Comparison of ENCODE assay signal across 9 cellular contexts in the genomic region with DNA sequence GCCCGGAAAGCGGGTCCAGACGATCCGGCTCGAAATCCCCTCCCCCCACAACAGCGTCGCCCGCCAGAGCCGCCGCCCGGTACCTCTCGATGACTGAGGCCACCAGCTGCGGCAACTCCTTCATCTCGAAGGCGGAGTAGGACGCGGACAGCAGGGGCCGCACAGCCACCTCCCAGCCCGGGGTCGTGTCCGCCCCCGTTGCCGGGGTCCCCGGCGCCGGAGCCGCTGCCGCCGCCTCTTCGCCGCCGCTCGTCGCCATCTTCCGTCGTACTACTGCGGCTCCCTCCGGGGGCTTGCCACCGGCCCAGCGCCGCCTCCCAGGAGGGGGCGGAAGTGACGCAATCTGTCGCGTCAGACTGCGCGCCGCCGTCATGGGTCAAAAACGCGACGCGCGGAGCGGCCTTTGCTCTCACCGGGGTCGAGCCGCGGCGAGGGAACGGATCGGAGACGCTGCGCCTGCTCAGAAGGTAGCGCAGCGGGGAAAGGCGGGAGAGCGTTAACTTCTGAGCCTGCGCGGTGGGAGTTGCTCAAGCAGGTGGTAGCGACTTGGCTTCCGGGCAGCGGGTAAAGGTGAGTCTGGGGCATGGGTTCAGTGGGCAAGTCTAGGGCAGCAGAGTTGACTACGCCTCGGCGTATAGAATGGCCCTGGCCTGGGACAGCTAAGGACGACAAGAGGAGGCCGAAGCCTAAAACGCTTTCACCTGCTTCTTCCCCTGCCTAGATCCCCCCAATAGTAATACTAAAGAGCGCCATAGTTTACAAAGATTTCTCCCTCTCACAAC. TPM values are rescaled to one million over a fixed set of nuclear protein-coding genes. Genes with fewer than 3 reads are reported as not detected.
A peak's percentile ranks its signal among the peaks of the same experiment; 100 is the strongest.
DNase-seq lines count a peak whose midpoint lies in the region; ATAC-seq, FAIRE-seq and TF ChIP-seq lines count a peak whose summit lies in the region.
"Had no signal": no experiment of that assay in that cellular context is flagged by ENCODE, and none has a peak within 500 bp of the region (broad histone marks: within the 10 kb centered on the region; RNA-seq: fewer than 3 reads in every experiment).

A gene (minus strand): TSS at position 277 of the 782 bp plus-strand sequence. CDS start 18 bp downstream, at position 259.

- peak within 1 kb of the TSS; percentile 97 for H3K4me2 ChIP-seq in keratinocyte (ENCODE audit: control insufficient read depth, extremely low read depth, insufficient read depth, low read depth, low read length)

- H3K4me3 ChIP-seq in keratinocyte (ENCODE audit: control insufficient read depth in 2 of 3, extremely low read depth in 1 of 3, insufficient read depth in 2 of 3, low read depth in 1 of 3, low read length in 3 of 3) = peak within 1 kb of the TSS; percentile 81 to 100 (median 98)

- dilution Hi-C loops in keratinocyte (cut with MboI; ENCODE audit: extremely low pct_ligation_motif_present, low sequenced_read_pairs) = no loop called here

- H4K20me1 ChIP-seq in keratinocyte (ENCODE audit: control insufficient read depth, extremely low read depth, insufficient read depth, low read length) = peaks cover 4% of the 10 kb centered on the region

- no peaks in the 10 kb centered on the region for H3K27me3 ChIP-seq in keratinocyte (ENCODE audit: control insufficient read depth, extremely low read depth, insufficient read depth, low read length)

- H2AFZ ChIP-seq in keratinocyte (ENCODE audit: control insufficient read depth, low read length) = peak within 1 kb of the TSS; percentile 94

- ATAC-seq in GM19035 (IDR thresholded peaks at IDR 0.05; ENCODE audit: unreplicated experiment) (peak; percentile 89), HG03354 (IDR thresholded peaks at IDR 0.05; ENCODE audit: poor library complexity, severe bottlenecking, unreplicated experiment) (peak; percentile 83)

- FAIRE-seq in keratinocyte (lab: Jason Lieb, UNC) = peak; percentile 58
- FAIRE-seq: colon had no signal

- H3K4me1 ChIP-seq in keratinocyte (ENCODE audit: control insufficient read depth, extremely low read depth, insufficient read depth, low read length) = peaks cover 23% of the 10 kb centered on the region

- H3K36me3 ChIP-seq in keratinocyte (ENCODE audit: control insufficient read depth in 2 of 2, extremely low read depth in 1 of 2, insufficient read depth in 2 of 2, low read length in 2 of 2) = peaks cover 0 to 13% of the 10 kb centered on the region in 2 experiments

- H3K27ac ChIP-seq in keratinocyte (ENCODE audit: control insufficient read depth, insufficient read depth, low read length) = peak within 1 kb of the TSS; percentile 97

- H3K9me1 ChIP-seq in keratinocyte (ENCODE audit: control insufficient read depth, extremely low read depth, insufficient read depth, low read length) = no peaks in the 10 kb centered on the region

- DNase-seq in AG09319 (ENCODE audit: extremely low read depth, low read depth) (peak; percentile 80), NCI-H446 treated with DMSO at 0.1 percent for 48 hours (lab: John Stamatoyannopoulos, UW) (peak; percentile 94), cerebellar nuclear complex (lab: John Stamatoyannopoulos, UW) (peak; percentile 21 to 72), keratinocyte (ENCODE audit: low read depth, low spot score) (peak; percentile 84)
- peak; percentile 97 for DNase-seq in activated CD4-positive, CD25-positive, alpha-beta regulatory T cell treated with anti-CD3 and anti-CD28 coated beads, Interleukin-2, amount 50 U/mL, for 72 hours
- DNase-seq in stimulated activated CD4-positive, alpha-beta T cell treated with anti-CD3 and anti-CD28 coated beads, Interleukin-15, amount 100 ng/mL, for 1 hour (ENCODE audit: low read depth in 1 of 2, low spot score in 1 of 2) = peak; percentile 94 to 96

- H3K79me2 ChIP-seq in keratinocyte (ENCODE audit: control insufficient read depth, insufficient read depth, low read length) = peaks cover 85% of the 10 kb centered on the region

- H3K9me3 ChIP-seq in keratinocyte (ENCODE audit: control insufficient read depth, low read depth, low read length) = no peaks in the 10 kb centered on the region

- no peak for TF ChIP-seq CTCF in AG09319 (IDR thresholded peaks at IDR 0.05; ENCODE audit: low read depth, low read length)
- no peak for TF ChIP-seq CTCF in keratinocyte (optimal IDR thresholded peaks at IDR 0.05 in 1 of 3, IDR thresholded peaks at IDR 0.05 in 1 of 3, conservative IDR thresholded peaks at IDR 0.05 in 1 of 3; ENCODE audit: extremely low read depth in 1 of 3, insufficient read depth in 2 of 3, low read length in 3 of 3)

- H3K9ac ChIP-seq in keratinocyte (ENCODE audit: control insufficient read depth, extremely low read depth, insufficient read depth, low read length) = peak within 1 kb of the TSS; percentile 97

RNA-seq across cellular contexts. Expression of the gene that starts here (rescaled TPM):
- polyA plus RNA-seq in keratinocyte = 39.0 to 50.9 TPM (median 46.8 TPM) in 3 replicates
- 258 TPM for polyA plus RNA-seq in keratinocyte (2011; ENCODE audit: low read depth)
- polyA plus RNA-seq in keratinocyte (2011; cell fraction: cytosol; rRNA removed) = 42.5 and 52.0 TPM in 2 replicates
- polyA plus RNA-seq in keratinocyte (2011; cell fraction: nucleus; rRNA removed) = 293 and 341 TPM in 2 replicates
- polyA plus RNA-seq in keratinocyte (2012; ENCODE audit: low replicate concordance) = 65.9 and 239 TPM in 2 replicates
- polyA minus RNA-seq in keratinocyte = 105 to 290 TPM (median 154 TPM) in 3 replicates
- polyA minus RNA-seq in keratinocyte (2011; cell fraction: cytosol; rRNA and poly(A)+ RNA removed) = 65.8 TPM
- polyA minus RNA-seq in keratinocyte (2011; cell fraction: nucleus; rRNA and poly(A)+ RNA removed) = 323 and 474 TPM in 2 replicates

Comparison
In these comparisons a context has a peak if more than half of its experiments do, and no peak if none do; other contexts are left out.
1. Peak in every context shown above with its lines: DNase-seq, ATAC-seq, H3K4me3 ChIP-seq and H3K27ac ChIP-seq.
2. DNase-seq: peak in every context shown above with its lines; median percentile 97 in activated CD4-positive, CD25-positive, alpha-beta regulatory T cell treated with anti-CD3 and anti-CD28 coated beads, Interleukin-2, amount 50 U/mL, for 72 hours; 95 in stimulated activated CD4-positive, alpha-beta T cell treated with anti-CD3 and anti-CD28 coated beads, Interleukin-15, amount 100 ng/mL, for 1 hour; 94 in NCI-H446 treated with DMSO at 0.1 percent for 48 hours; 84 in keratinocyte; 80 in AG09319; 46 in cerebellar nuclear complex.